ENCODE assay signal across 21 cellular contexts in genomic region chr16:3536851-3537250, GRCh38. TPM values are rescaled to one million over a fixed set of nuclear protein-coding genes. Genes with fewer than 3 reads are reported as not detected.
DNase-seq lines count a peak whose midpoint lies in the region; ATAC-seq, FAIRE-seq and TF ChIP-seq lines count a peak whose summit lies in the region.
"Had no signal": no experiment of that assay in that cellular context is flagged by ENCODE, and none has a peak within 500 bp of the region (broad histone marks: within the 10 kb centered on the region; RNA-seq: fewer than 3 reads in every experiment).

No MANE protein-coding gene starts in this region.

- H3K36me3 Mint-ChIP-seq in activated T-cell treated with anti-CD3 and anti-CD28 coated beads, Interleukin-2, amount 50 U/mL, for 72 hours (ENCODE audit: insufficient read depth in 2 of 2): peaks cover 0 to 5% of the 10 kb centered on the region in 2 donors
- peaks cover 35% of the 10 kb centered on the region for H3K36me3 Mint-ChIP-seq in astrocyte (ENCODE audit: low read depth, unreplicated experiment)

- H2AFZ ChIP-seq in astrocyte (ENCODE audit: low read depth, low read length): no peak overlapping the region
- H2AFZ ChIP-seq in hepatocyte: no peak overlapping the region

- H3K9me3 Mint-ChIP-seq in activated T-cell treated with anti-CD3 and anti-CD28 coated beads, Interleukin-2, amount 50 U/mL, for 72 hours: no peaks in the 10 kb centered on the region
- no peaks in the 10 kb centered on the region for H3K9me3 Mint-ChIP-seq in astrocyte (ENCODE audit: unreplicated experiment)
- H3K9me3 Mint-ChIP-seq: type B pancreatic cell had no signal

- H3K4me2 ChIP-seq in astrocyte (ENCODE audit: low read length) (peak overlapping the region; percentile 4), hepatocyte (no peak overlapping the region)

- 91% methylated on average over 4 of the region's 4 CpGs for WGBS in hepatocyte (ENCODE audit: low lambda C conversion rate, missing lambda C conversion rate)

- H3K36me3 ChIP-seq in astrocyte (ENCODE audit: insufficient read depth, low read length) (peaks cover 10% of the 10 kb centered on the region), hepatocyte (replicated peaks; ENCODE audit: insufficient read depth, low read depth) (no peaks in the 10 kb centered on the region), thoracic aorta (peaks cover 7% of the 10 kb centered on the region)

- TF ChIP-seq CTCF in astrocyte (IDR thresholded peaks at IDR 0.05; ENCODE audit: insufficient read depth, low read depth, low read length): no peak
- no peak for TF ChIP-seq CTCF in hepatocyte (IDR thresholded peaks at IDR 0.05; ENCODE audit: poor library complexity)
- TF ChIP-seq CTCF in thoracic aorta (IDR thresholded peaks at IDR 0.05): no peak

- peak overlapping the region; percentile 2 for H3K9ac ChIP-seq in astrocyte (ENCODE audit: low read length)

- H3K4me1 Mint-ChIP-seq in activated T-cell treated with anti-CD3 and anti-CD28 coated beads, Interleukin-2, amount 50 U/mL, for 72 hours (ENCODE audit: low read depth): no peaks in the 10 kb centered on the region
- no peaks in the 10 kb centered on the region for H3K4me1 Mint-ChIP-seq in astrocyte (ENCODE audit: low read depth, unreplicated experiment)

- no peaks in the 10 kb centered on the region for H3K79me2 ChIP-seq in astrocyte (ENCODE audit: insufficient read depth, low read length)
- no peaks in the 10 kb centered on the region for H3K79me2 ChIP-seq in hepatocyte

- no peak for FAIRE-seq in astrocyte (lab: Jason Lieb, UNC)
- FAIRE-seq: G401.6, GM18507, H1, kidney had no signal

- H3K4me1 ChIP-seq in astrocyte (ENCODE audit: insufficient read depth, low read length): peaks cover 6% of the 10 kb centered on the region
- H3K4me1 ChIP-seq in hepatocyte (ENCODE audit: insufficient read depth): no peaks in the 10 kb centered on the region
- H3K4me1 ChIP-seq in thoracic aorta (ENCODE audit: control insufficient read depth in 1 of 2, low read depth in 2 of 2): peaks cover 19 to 21% of the 10 kb centered on the region in 2 donors

- no peaks in the 10 kb centered on the region for H3K9me3 ChIP-seq in astrocyte (ENCODE audit: insufficient read depth, low read depth, low read length)
- H3K9me3 ChIP-seq in hepatocyte (ENCODE audit: low read depth): no peaks in the 10 kb centered on the region
- H3K9me3 ChIP-seq in thoracic aorta: no peaks in the 10 kb centered on the region

- ATAC-seq in activated T-cell treated with anti-CD3 and anti-CD28 coated beads, Interleukin-2, amount 50 U/mL, for 72 hours (replicated peaks in 1 of 2): no peak
- peak; percentile 74 for ATAC-seq in thoracic aorta (ENCODE audit: insufficient number of reproducible peaks, low FRiP score, low read depth)
- ATAC-seq in left colon: no peak

- DNase-seq in activated T-cell treated with anti-CD3 and anti-CD28 coated beads, Interleukin-2, amount 50 U/mL, for 72 hours: no peak
- DNase-seq in activated T-cell treated with anti-CD3 and anti-CD28 coated beads for 4 hours (no peak), astrocyte (ENCODE audit: low read depth) (no peak), hepatocyte (ENCODE audit: low spot score) (no peak), thoracic aorta (ENCODE audit: low spot score) (no peak), left colon (no peak), NOMO-1 treated with DMSO at 0.1 percent for 48 hours (lab: John Stamatoyannopoulos, UW; ENCODE audit: unreplicated experiment) (no peak)
- no peak for DNase-seq in activated CD4-positive, alpha-beta T cell treated with anti-CD3 and anti-CD28 coated beads, Interleukin-2, amount 50 U/mL, for 4 hours
- DNase-seq: 8988T; activated naive CD4-positive, alpha-beta T cell treated with Interleukin-2 at 50 U/mL for 16 hours; central memory CD4-positive, alpha-beta T cell; COR-L47; glutamatergic neuron; kidney; NCI-H1105 treated with DMSO at 0.1 percent for 48 hours; stimulated activated CD4-positive, alpha-beta T cell treated with anti-CD3 and anti-CD28 coated beads, Interleukin-4, amount 100 ng/mL, for 24 hours had no signal

- H3K4me3 ChIP-seq in astrocyte (ENCODE audit: insufficient read depth, low read depth, low read length): no peak overlapping the region
- H3K4me3 ChIP-seq in hepatocyte: no peak overlapping the region
- H3K4me3 ChIP-seq in thoracic aorta: peak overlapping the region; percentile 46

- no peaks in the 10 kb centered on the region for H3K27me3 Mint-ChIP-seq in activated T-cell treated with anti-CD3 and anti-CD28 coated beads, Interleukin-2, amount 50 U/mL, for 72 hours (ENCODE audit: low read depth)
- H3K27me3 Mint-ChIP-seq in astrocyte (ENCODE audit: low read depth, unreplicated experiment): no peaks in the 10 kb centered on the region
- H3K27me3 Mint-ChIP-seq: type B pancreatic cell had no signal

- H4K20me1 ChIP-seq in astrocyte (ENCODE audit: insufficient read depth, low read length) (no peaks in the 10 kb centered on the region), hepatocyte (ENCODE audit: insufficient read depth, poor library complexity, severe bottlenecking) (no peaks in the 10 kb centered on the region)

- peak overlapping the region; percentile 61 for H3K27ac Mint-ChIP-seq in activated T-cell treated with anti-CD3 and anti-CD28 coated beads, Interleukin-2, amount 50 U/mL, for 72 hours
- H3K27ac Mint-ChIP-seq in astrocyte (ENCODE audit: unreplicated experiment): no peak overlapping the region
- H3K27ac Mint-ChIP-seq: type B pancreatic cell had no signal

- H3K27ac ChIP-seq in astrocyte (ENCODE audit: low read depth, low read length): no peak overlapping the region
- H3K27ac ChIP-seq in hepatocyte: peak overlapping the region; percentile 11
- H3K27ac ChIP-seq in thoracic aorta: peak overlapping the region; percentile 80 to 84

- no peaks in the 10 kb centered on the region for H3K9me2 ChIP-seq in hepatocyte (replicated peaks; ENCODE audit: insufficient read depth)

- H3K27me3 ChIP-seq in astrocyte (ENCODE audit: insufficient read depth, low read length) (no peaks in the 10 kb centered on the region), hepatocyte (no peaks in the 10 kb centered on the region), thoracic aorta (replicated peaks; ENCODE audit: insufficient read depth) (no peaks in the 10 kb centered on the region)

- intact Hi-C loops in left colon (cut with DNase I, micrococcal nuclease): no loop called here

- H3K4me3 Mint-ChIP-seq in activated T-cell treated with anti-CD3 and anti-CD28 coated beads, Interleukin-2, amount 50 U/mL, for 72 hours: no peak overlapping the region
- no peak overlapping the region for H3K4me3 Mint-ChIP-seq in astrocyte (ENCODE audit: unreplicated experiment)
- H3K4me3 Mint-ChIP-seq: type B pancreatic cell had no signal

RNA-seq across cellular contexts. Expression of gene CLUAP1, which starts 36.0 kb away (rescaled TPM):
- 10 to 100 TPM; 16.8 to 18.2 TPM for total RNA-seq in activated T-cell treated with anti-CD3 and anti-CD28 coated beads, Interleukin-2, amount 50 U/mL, for 72 hours
- total RNA-seq in astrocyte (15.4 and 16.3 TPM in 2 replicates), hepatocyte (14.7 and 18.5 TPM in 2 replicates), thoracic aorta (10 to 100 TPM; 23.4 to 25.0 TPM), left colon (10 to 100 TPM in 1 of 2 donors, 1 to 10 TPM in 1; 9.2 to 11.5 TPM)
- 23.2 and 25.8 TPM in 2 replicates for polyA plus RNA-seq in hepatocyte

RNA-seq across cellular contexts. Expression of gene NLRC3, which starts 40.4 kb away (rescaled TPM):
- total RNA-seq in activated T-cell treated with anti-CD3 and anti-CD28 coated beads, Interleukin-2, amount 50 U/mL, for 72 hours: 10 to 100 TPM; 24.1 to 28.8 TPM
- total RNA-seq in astrocyte (0.17 and 0.23 TPM in 2 replicates), hepatocyte (0.10 TPM in 1 of 2 replicates, not detected in the other), thoracic aorta (1 to 10 TPM; 2.5 to 3.7 TPM), left colon (1 to 10 TPM; 1.3 to 1.4 TPM)
- polyA plus RNA-seq in hepatocyte: 0.15 and 0.17 TPM in 2 replicates
- total RNA-seq: SK-MEL-5 had no signal

RNA-seq across cellular contexts. Expression of gene C16orf90, which starts 41.6 kb away (rescaled TPM):
- total RNA-seq in activated T-cell treated with anti-CD3 and anti-CD28 coated beads, Interleukin-2, amount 50 U/mL, for 72 hours: not detected
- total RNA-seq in astrocyte: not detected in 2 replicates
- total RNA-seq in hepatocyte: not detected in 2 replicates
- polyA plus RNA-seq in hepatocyte: not detected in 2 replicates
- total RNA-seq in thoracic aorta: not detected
- total RNA-seq in left colon: not detected
- total RNA-seq: H1, kidney, SK-MEL-5 had no signal
- polyA plus RNA-seq: H1 had no signal

Comparison
In these comparisons a context has a peak if more than half of its experiments do, and no peak if none do; other contexts are left out.
1. RNA of gene NLRC3, which starts 40.4 kb away (total RNA-seq): 24.1 to 28.8 TPM in activated T-cell treated with anti-CD3 and anti-CD28 coated beads, Interleukin-2, amount 50 U/mL, for 72 hours; 2.5 to 3.7 TPM in thoracic aorta, 1.3 to 1.4 TPM in left colon, 0.17 to 0.23 TPM in astrocyte and 0.10 TPM in hepatocyte; every median in the first group is over 4 times any median in the second.